ENCODE assay signal across 18 cellular contexts in the genomic region with DNA sequence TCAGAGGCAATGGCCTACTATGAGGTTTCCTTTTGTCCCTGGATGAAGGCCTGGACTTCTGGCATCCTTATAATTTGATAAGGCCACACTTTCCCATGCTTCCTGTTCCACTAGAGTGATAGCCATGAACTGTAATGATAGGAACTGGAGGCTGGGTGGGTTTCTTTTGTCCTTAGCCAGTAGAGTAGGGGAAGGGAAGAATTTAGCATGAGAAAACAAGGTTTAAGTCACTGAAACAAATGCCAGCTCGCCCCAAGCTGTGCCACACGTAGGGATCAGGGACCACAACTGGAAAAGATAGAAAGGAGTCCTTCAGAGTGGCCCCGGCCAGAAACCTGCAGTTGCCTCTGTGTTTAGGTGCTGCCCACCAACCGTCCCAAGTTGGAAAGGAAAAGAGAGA.
DNase-seq lines count a peak whose midpoint lies in the region; ATAC-seq and TF ChIP-seq lines count a peak whose summit lies in the region.
"Had no signal": no experiment of that assay in that cellular context is flagged by ENCODE, and none has a peak within 500 bp of the region (broad histone marks: within the 10 kb centered on the region; RNA-seq: fewer than 3 reads in every experiment).

No MANE protein-coding gene starts in this region.

- H4K20me1 ChIP-seq in H9 (ENCODE audit: control insufficient read depth, insufficient read depth, insufficient read length) (no peaks in the 10 kb centered on the region), OCI-LY1 (ENCODE audit: insufficient read depth, low read length) (no peaks in the 10 kb centered on the region), neural progenitor cell (ENCODE audit: low read depth) (peaks cover 8% of the 10 kb centered on the region)

- H3K14ac ChIP-seq in H9 (ENCODE audit: insufficient read depth, low read length) = no peak overlapping the region

- H3F3A ChIP-seq in OCI-LY1 (ENCODE audit: insufficient read depth, low read length) (no peaks in the 10 kb centered on the region), neural progenitor cell (ENCODE audit: low read depth) (peaks cover 50% of the 10 kb centered on the region)

- no peak overlapping the region for H3K18ac ChIP-seq in H9 (ENCODE audit: insufficient read length, low read depth, low read length)

- peaks cover 12% of the 10 kb centered on the region; the same call in 1 of the 2 replicates for H3K4me1 ChIP-seq in H9 (ENCODE audit: insufficient read depth, low read length)
- peaks cover 58% of the 10 kb centered on the region for H3K4me1 ChIP-seq in OCI-LY1 (ENCODE audit: insufficient read depth, low read length, severe bottlenecking)
- no peaks in the 10 kb centered on the region for H3K4me1 ChIP-seq in endodermal cell (ENCODE audit: control insufficient read depth, insufficient read depth, low read length)
- H3K4me1 ChIP-seq in neural progenitor cell = peaks cover 31% of the 10 kb centered on the region

- no peak overlapping the region for H3K27ac ChIP-seq in H9 (ENCODE audit: insufficient read length, low read depth, low read length)
- peak overlapping the region; percentile 44 for H3K27ac ChIP-seq in OCI-LY1 (ENCODE audit: low read depth, low read length, poor library complexity, severe bottlenecking)
- no peak overlapping the region for H3K27ac ChIP-seq in endodermal cell (ENCODE audit: low read depth, low read length)
- peak overlapping the region; percentile 75 for H3K27ac ChIP-seq in neural progenitor cell

- H3K36me3 ChIP-seq in OCI-LY1 (ENCODE audit: insufficient read depth, low read length) (no peaks in the 10 kb centered on the region), endodermal cell (ENCODE audit: control insufficient read depth, insufficient read depth, low read length) (no peaks in the 10 kb centered on the region), neural progenitor cell (no peaks in the 10 kb centered on the region)

- no peaks in the 10 kb centered on the region for H3K9me2 ChIP-seq in OCI-LY1 (ENCODE audit: low read depth, low read length)

- H3K27me3 Mint-ChIP-seq in H9 (ENCODE audit: low read depth) (no peaks in the 10 kb centered on the region), endodermal cell (ENCODE audit: insufficient read depth) (no peaks in the 10 kb centered on the region), neural progenitor cell (ENCODE audit: insufficient read depth, low read depth) (peaks cover 2% of the 10 kb centered on the region)

- H3T11ph ChIP-seq in H9 (ENCODE audit: low read length) = no peak overlapping the region

- ATAC-seq in HG03520 (IDR thresholded peaks at IDR 0.05; ENCODE audit: unreplicated experiment) = no peak
- ATAC-seq: CD8-positive, alpha-beta T cell; PC-3 had no signal

- TF ChIP-seq CTCF in H9 (conservative IDR thresholded peaks at IDR 0.05) (no peak), OCI-LY1 (IDR thresholded peaks at IDR 0.05; ENCODE audit: low read length) (no peak), endodermal cell (conservative IDR thresholded peaks at IDR 0.05) (no peak), neural progenitor cell (IDR thresholded peaks at IDR 0.05) (no peak)

- H3K4me3 Mint-ChIP-seq in H9 (peak overlapping the region in 1 of 2 experiments; percentile 28; a peak in 1 of 5 replicates), endodermal cell (no peak overlapping the region), neural progenitor cell (no peak overlapping the region)
- H3K4me3 Mint-ChIP-seq: CD8-positive, alpha-beta T cell had no signal

- no peaks in the 10 kb centered on the region for H3K9me3 ChIP-seq in H9 (ENCODE audit: control insufficient read depth, low read depth, low read length)
- H3K9me3 ChIP-seq in OCI-LY1 (ENCODE audit: low read length) = no peaks in the 10 kb centered on the region
- H3K9me3 ChIP-seq in endodermal cell (ENCODE audit: control insufficient read depth, low read length) = no peaks in the 10 kb centered on the region
- H3K9me3 ChIP-seq in neural progenitor cell (ENCODE audit: low read depth) = no peaks in the 10 kb centered on the region

- no peaks in the 10 kb centered on the region; a peak in 2 of 7 replicates for H3K36me3 Mint-ChIP-seq in H9 (ENCODE audit: insufficient read depth in 1 of 3, low read depth in 3 of 3)
- H3K36me3 Mint-ChIP-seq in endodermal cell (ENCODE audit: low read depth) = no peaks in the 10 kb centered on the region
- H3K36me3 Mint-ChIP-seq in neural progenitor cell = peaks cover 6% of the 10 kb centered on the region

- H2BK5ac ChIP-seq in H9 (ENCODE audit: insufficient read length, low read length) = no peak overlapping the region

- no peak overlapping the region for H2BK20ac ChIP-seq in H9 (ENCODE audit: low read depth, low read length, poor library complexity, severe bottlenecking)

- H3K27me3 ChIP-seq in H9 (ENCODE audit: insufficient read depth, low read length) = no peaks in the 10 kb centered on the region
- no peaks in the 10 kb centered on the region for H3K27me3 ChIP-seq in OCI-LY1 (ENCODE audit: insufficient read depth, low read length)
- H3K27me3 ChIP-seq in endodermal cell (ENCODE audit: control insufficient read depth, insufficient read depth, low read length, poor library complexity, severe bottlenecking) = no peaks in the 10 kb centered on the region
- no peaks in the 10 kb centered on the region for H3K27me3 ChIP-seq in neural progenitor cell

- H4K91ac ChIP-seq in H9 (ENCODE audit: insufficient read length, low read depth, low read length) = no peak overlapping the region

- H2BK120ac ChIP-seq in H9 (ENCODE audit: low read depth, low read length, poor library complexity, severe bottlenecking) = no peak overlapping the region

- H3K4me2 ChIP-seq in H9 (ENCODE audit: insufficient read depth, insufficient read length, low read length) (no peak overlapping the region), OCI-LY1 (ENCODE audit: low read length) (no peak overlapping the region), neural progenitor cell (peak overlapping the region; percentile 35)

- no peaks in the 10 kb centered on the region for H3K23me2 ChIP-seq in H9 (ENCODE audit: insufficient read length, low read depth, low read length, poor library complexity, severe bottlenecking)

- H3K4me1 Mint-ChIP-seq in H9 (peaks cover 31 to 46% of the 10 kb centered on the region in 2 experiments), endodermal cell (peaks cover 31% of the 10 kb centered on the region), neural progenitor cell (peaks cover 25% of the 10 kb centered on the region)

- no peak overlapping the region for H3K4ac ChIP-seq in H9 (ENCODE audit: low read depth, low read length)

- H3K79me1 ChIP-seq in H9 (ENCODE audit: insufficient read depth, low read depth, low read length, poor library complexity, severe bottlenecking) = peaks cover 3% of the 10 kb centered on the region

- H3K79me2 ChIP-seq in H9 (ENCODE audit: insufficient read depth, low read length) (peaks cover 5% of the 10 kb centered on the region; the same call in 1 of the 2 replicates), OCI-LY1 (ENCODE audit: insufficient read depth, low read length) (peaks cover 15% of the 10 kb centered on the region), neural progenitor cell (ENCODE audit: low read depth) (peaks cover 88% of the 10 kb centered on the region)

- no peak overlapping the region for H2AK5ac ChIP-seq in H9 (ENCODE audit: insufficient read length, low read length)

- H3K9ac ChIP-seq in H9 (ENCODE audit: extremely low read depth, insufficient read length, low read length) (no peak overlapping the region), OCI-LY1 (ENCODE audit: low read length) (no peak overlapping the region), endodermal cell (ENCODE audit: extremely low read depth, low read length, poor library complexity, severe bottlenecking) (no peak overlapping the region), neural progenitor cell (no peak overlapping the region)

- no peak overlapping the region for H3K23ac ChIP-seq in H9 (ENCODE audit: insufficient read length, low read depth, low read length)

- no peak overlapping the region for H3K56ac ChIP-seq in H9 (ENCODE audit: insufficient read length, low read depth, low read length)

- H3K4me3 ChIP-seq in OCI-LY1 (ENCODE audit: low read depth, low read length, poor library complexity, severe bottlenecking) (no peak overlapping the region), endodermal cell (ENCODE audit: low read length) (no peak overlapping the region), neural progenitor cell (no peak overlapping the region)

- H2BK15ac ChIP-seq in H9 (ENCODE audit: low read depth, low read length) = no peak overlapping the region

- H3K9me3 Mint-ChIP-seq in H9 (no peaks in the 10 kb centered on the region; a peak in 1 of 5 replicates), endodermal cell (no peaks in the 10 kb centered on the region), neural progenitor cell (no peaks in the 10 kb centered on the region)
- H3K9me3 Mint-ChIP-seq: CD8-positive, alpha-beta T cell had no signal

- H2AFZ ChIP-seq in H9 (ENCODE audit: low read length) (no peak overlapping the region), OCI-LY1 (ENCODE audit: low read length) (no peak overlapping the region), neural progenitor cell (replicated peaks) (no peak overlapping the region)

- H2BK12ac ChIP-seq in H9 (ENCODE audit: insufficient read length, low read depth, low read length) = no peak overlapping the region

- no peak overlapping the region for H4K5ac ChIP-seq in H9 (ENCODE audit: insufficient read length, low read depth, low read length)

- H3K27ac Mint-ChIP-seq in H9 (peak overlapping the region; percentile 93 to 96 (median 93)), endodermal cell (peak overlapping the region; percentile 83), neural progenitor cell (peak overlapping the region; percentile 80)
- H3K27ac Mint-ChIP-seq: CD8-positive, alpha-beta T cell had no signal

- no CpG with 5 or more reads among the region's 4 CpGs for WGBS in H9 (ENCODE audit: extremely low coverage, insufficient read length, low lambda C conversion rate)
- 67 to 73% methylated on average over 4 of the region's 4 CpGs for WGBS in endodermal cell (ENCODE audit: insufficient coverage in 1 of 2, insufficient read length in 1 of 2), 2 experiments

- no peak overlapping the region for H4K8ac ChIP-seq in H9 (replicated peaks; ENCODE audit: insufficient read length, low read depth, low read length)

- DNase-seq in H9 = peak; percentile 61
- DNase-seq in endodermal cell = peak; percentile 69
- peak; percentile 16 for DNase-seq in neural progenitor cell (ENCODE audit: low spot score)
- DNase-seq in stimulated activated CD4-positive, alpha-beta T cell treated with anti-CD3 and anti-CD28 coated beads, Interleukin-4, amount 100 ng/mL, for 4 hours = no peak
- no peak for DNase-seq in UCSD-AML1 (lab: John Stamatoyannopoulos, UW; ENCODE audit: unreplicated experiment)
- DNase-seq: ACHN; CD8-positive, alpha-beta T cell; DMS79 treated with DMSO at 0.1 percent for 48 hours; GOT3; KBM-7; NCI-H1092; NCI-H1694; NCI-H345; NCI-H526 treated with DMSO at 0.1 percent for 48 hours; NK-92 treated with Interleukin-12 subunit alpha and Interleukin-12 subunit beta, amount 100 ng/mL, for 24 hours; PC-3 had no signal

Comparison
In these comparisons a context has a peak if more than half of its experiments do, and no peak if none do; other contexts are left out.
1. DNase-seq: peak in H9 (single experiment), endodermal cell (single experiment) and neural progenitor cell (single experiment); none in stimulated activated CD4-positive, alpha-beta T cell treated with anti-CD3 and anti-CD28 coated beads, Interleukin-4, amount 100 ng/mL, for 4 hours (0 of 2) and UCSD-AML1 (single experiment).
2. H3K27ac ChIP-seq: peak in OCI-LY1 (single experiment) and neural progenitor cell (single experiment); none in H9 (single experiment) and endodermal cell (single experiment).
3. Peak in every context shown above with its lines, with median percentiles within 50 percentile points of each other: H3K27ac Mint-ChIP-seq.